8 cellular contexts compared by ENCODE assay signal in the genomic region with DNA sequence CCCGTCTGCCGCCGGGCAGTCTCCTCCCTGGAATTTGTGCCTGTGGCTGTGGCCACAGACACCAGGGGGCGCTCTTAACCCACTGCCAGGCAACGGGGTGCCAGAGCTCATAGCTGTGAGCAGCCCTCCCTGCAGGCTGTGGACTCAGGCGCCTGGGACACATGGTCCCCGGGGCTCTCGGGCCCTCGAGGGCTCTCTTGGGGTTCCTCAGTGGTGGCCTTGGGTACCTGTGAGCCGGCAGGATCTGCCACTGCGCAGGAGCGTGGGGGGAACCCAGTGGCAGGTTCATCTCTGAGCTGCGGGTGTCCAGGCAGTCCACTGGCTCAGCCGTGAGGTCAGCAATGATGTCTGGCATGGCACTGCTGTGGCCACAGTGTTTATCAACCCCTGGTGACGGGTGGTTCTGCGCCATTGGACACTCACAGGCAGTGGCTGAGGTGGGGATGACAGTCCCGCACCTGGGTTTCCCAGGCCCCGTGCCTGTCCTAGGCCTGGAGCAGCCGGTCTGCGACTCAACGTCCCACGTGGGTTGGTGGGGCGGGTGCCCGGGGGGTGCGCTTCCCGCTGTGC. TPM values are rescaled to one million over a fixed set of nuclear protein-coding genes. Genes with fewer than 3 reads are reported as not detected.
DNase-seq lines count a peak whose midpoint lies in the region; ATAC-seq and TF ChIP-seq lines count a peak whose summit lies in the region.

No MANE protein-coding gene starts in this region.

- H3K79me2 ChIP-seq in H9 (ENCODE audit: insufficient read depth, low read length) (no peaks in the 10 kb centered on the region; the same call in 1 of the 2 replicates), OCI-LY3 (ENCODE audit: low read length) (no peaks in the 10 kb centered on the region)

- H3K14ac ChIP-seq in H9 (ENCODE audit: insufficient read depth, low read length) = no peak overlapping the region

- H4K5ac ChIP-seq in H9 (ENCODE audit: insufficient read length, low read depth, low read length) = no peak overlapping the region

- H3K4me2 ChIP-seq in H9 (ENCODE audit: insufficient read depth, insufficient read length, low read length) (no peak overlapping the region), OCI-LY3 (ENCODE audit: low read length) (no peak overlapping the region)

- H3K36me3 ChIP-seq in OCI-LY3 (replicated peaks; ENCODE audit: low read depth, low read length) (peaks cover 10% of the 10 kb centered on the region), ovary (no peaks in the 10 kb centered on the region), transverse colon (peaks cover 0 to 10% (median 0%) of the 10 kb centered on the region in 4 donors)

- H3K4ac ChIP-seq in H9 (ENCODE audit: low read depth, low read length) = no peak overlapping the region

- H2BK120ac ChIP-seq in H9 (ENCODE audit: low read depth, low read length, poor library complexity, severe bottlenecking) = no peak overlapping the region

- H4K8ac ChIP-seq in H9 (replicated peaks; ENCODE audit: insufficient read length, low read depth, low read length) = no peak overlapping the region

- H3K56ac ChIP-seq in H9 (ENCODE audit: insufficient read length, low read depth, low read length) = no peak overlapping the region

- no peak overlapping the region for H2AK5ac ChIP-seq in H9 (ENCODE audit: insufficient read length, low read length)

- H2BK5ac ChIP-seq in H9 (ENCODE audit: insufficient read length, low read length) = no peak overlapping the region

- TF ChIP-seq POLR2A in ovary (IDR thresholded peaks at IDR 0.05) (no peak), transverse colon (IDR thresholded peaks at IDR 0.05) (no peak)

- H3K4me1 ChIP-seq in H9 (ENCODE audit: insufficient read depth, low read length) = no peaks in the 10 kb centered on the region
- no peaks in the 10 kb centered on the region for H3K4me1 ChIP-seq in OCI-LY3 (ENCODE audit: low read length)
- H3K4me1 ChIP-seq in ovary (ENCODE audit: insufficient read depth) = no peaks in the 10 kb centered on the region
- peaks cover 0 to 14% (median 0%) of the 10 kb centered on the region in 4 donors for H3K4me1 ChIP-seq in transverse colon

- H2AFZ ChIP-seq in H9 (ENCODE audit: low read length) (no peak overlapping the region), OCI-LY3 (ENCODE audit: low read depth, low read length) (no peak overlapping the region)

- WGBS in H9 (ENCODE audit: extremely low coverage, insufficient read length, low lambda C conversion rate) = no CpG with 5 or more reads among the region's 26 CpGs
- 74 to 76% (median 75%) methylated on average over 25 to 26 of the region's 26 CpGs for WGBS in ovary, 3 donors
- 74 to 92% methylated on average over 5 to 25 of the region's 26 CpGs for WGBS in transverse colon (ENCODE audit: low coverage in 1 of 2), 2 donors

- H4K20me1 ChIP-seq in H9 (ENCODE audit: control insufficient read depth, insufficient read depth, insufficient read length) (no peaks in the 10 kb centered on the region), OCI-LY3 (ENCODE audit: insufficient read depth, low read length) (peaks cover 4% of the 10 kb centered on the region; the same call in 1 of the 2 replicates)

- H3K9ac ChIP-seq in H9 (ENCODE audit: extremely low read depth, insufficient read length, low read length) (no peak overlapping the region), OCI-LY3 (ENCODE audit: low read length) (no peak overlapping the region)

- H3K4me3 Mint-ChIP-seq in Calu3 (ENCODE audit: low read depth, unreplicated experiment) = no peak overlapping the region
- H3K4me3 Mint-ChIP-seq in H9 = no peak overlapping the region

- H3K23ac ChIP-seq in H9 (ENCODE audit: insufficient read length, low read depth, low read length) = no peak overlapping the region

- TF ChIP-seq CTCF in Calu3 (IDR thresholded peaks at IDR 0.05; ENCODE audit: unreplicated experiment) = peak; percentile 66
- TF ChIP-seq CTCF in H9 (conservative IDR thresholded peaks at IDR 0.05) = peak; percentile 95
- TF ChIP-seq CTCF in OCI-LY3 (IDR thresholded peaks at IDR 0.05; ENCODE audit: low read depth, low read length) = peak; percentile 88
- TF ChIP-seq CTCF in fibroblast of mammary gland (conservative IDR thresholded peaks at IDR 0.05; ENCODE audit: control insufficient read depth, insufficient read depth, low read depth, low read length) = peak; percentile 85
- TF ChIP-seq CTCF in ovary (IDR thresholded peaks at IDR 0.05) = peak; percentile 69 to 79 (median 70)
- peak; percentile 86 to 95 (median 92) for TF ChIP-seq CTCF in transverse colon (IDR thresholded peaks at IDR 0.05)

- no peak overlapping the region for H2BK12ac ChIP-seq in H9 (ENCODE audit: insufficient read length, low read depth, low read length)

- no peaks in the 10 kb centered on the region for H3K27me3 Mint-ChIP-seq in Calu3 (ENCODE audit: unreplicated experiment)
- no peaks in the 10 kb centered on the region; the same call in 1 of the 2 replicates for H3K27me3 Mint-ChIP-seq in H9 (ENCODE audit: low read depth)

- no peaks in the 10 kb centered on the region for H3K9me3 ChIP-seq in H9 (ENCODE audit: control insufficient read depth, low read depth, low read length)
- H3K9me3 ChIP-seq in OCI-LY3 (ENCODE audit: insufficient read depth, low read length) = no peaks in the 10 kb centered on the region
- H3K9me3 ChIP-seq in ovary = no peaks in the 10 kb centered on the region
- no peaks in the 10 kb centered on the region for H3K9me3 ChIP-seq in transverse colon

- H3K36me3 Mint-ChIP-seq in Calu3 (ENCODE audit: insufficient read depth, unreplicated experiment) (peaks cover 23% of the 10 kb centered on the region), H9 (ENCODE audit: insufficient read depth in 1 of 3, low read depth in 3 of 3) (peaks cover 19 to 50% (median 42%) of the 10 kb centered on the region in 3 experiments)

- TF ChIP-seq EP300 in ovary (IDR thresholded peaks at IDR 0.05) = no peak
- TF ChIP-seq EP300 in transverse colon (IDR thresholded peaks at IDR 0.05; ENCODE audit: low read depth) = no peak

- no peak overlapping the region for H3K18ac ChIP-seq in H9 (ENCODE audit: insufficient read length, low read depth, low read length)

- DNase-seq in Calu3 (peak; percentile 72), H9 (peak; percentile 79), activated T-cell treated with anti-CD3 and anti-CD28 coated beads for 4 hours (peak; percentile 72), fibroblast of mammary gland (ENCODE audit: low read depth) (peak; percentile 54), ovary (peak; percentile 46 to 80 (median 75)), transverse colon (peak; percentile 72)

- H3K27ac ChIP-seq in H9 (ENCODE audit: insufficient read length, low read depth, low read length) (no peak overlapping the region), OCI-LY3 (ENCODE audit: low read length) (no peak overlapping the region), ovary (no peak overlapping the region), transverse colon (no peak overlapping the region)

- no peak overlapping the region for H3K4me3 ChIP-seq in OCI-LY3 (ENCODE audit: low read length)
- no peak overlapping the region for H3K4me3 ChIP-seq in fibroblast of mammary gland (ENCODE audit: control insufficient read depth, low read depth, low read length)
- no peak overlapping the region for H3K4me3 ChIP-seq in ovary
- H3K4me3 ChIP-seq in transverse colon = no peak overlapping the region

- peaks cover 2% of the 10 kb centered on the region for H3K23me2 ChIP-seq in H9 (ENCODE audit: insufficient read length, low read depth, low read length, poor library complexity, severe bottlenecking)

- no peaks in the 10 kb centered on the region for H3K27me3 ChIP-seq in H9 (ENCODE audit: insufficient read depth, low read length)
- H3K27me3 ChIP-seq in OCI-LY3 (ENCODE audit: low read depth, low read length) = no peaks in the 10 kb centered on the region
- H3K27me3 ChIP-seq in ovary = no peaks in the 10 kb centered on the region
- no peaks in the 10 kb centered on the region for H3K27me3 ChIP-seq in transverse colon

- no peak overlapping the region for H3T11ph ChIP-seq in H9 (ENCODE audit: low read length)

- no peak overlapping the region for H2BK20ac ChIP-seq in H9 (ENCODE audit: low read depth, low read length, poor library complexity, severe bottlenecking)

- H3K79me1 ChIP-seq in H9 (ENCODE audit: insufficient read depth, low read depth, low read length, poor library complexity, severe bottlenecking) = no peaks in the 10 kb centered on the region

- H4K91ac ChIP-seq in H9 (ENCODE audit: insufficient read length, low read depth, low read length) = no peak overlapping the region

- intact Hi-C loops in Calu3 (cut with micrococcal nuclease; ENCODE audit: unreplicated experiment) (no loop called here), ovary (cut with DNase I) (loop anchor here in 2 of 4 donors (5.0 to 10.0 kb wide), 2 partner anchors 242 to 244 kb away; partner anchors contain the start of gene IDUA (in 2 of the 2)), transverse colon (cut with DNase I; ENCODE audit: low total_unique reads) (no loop called here)

- BruUV-seq in Calu3 (replicated peaks; lab: Mats Ljungman, UMichigan) = no TSS peak

- H2BK15ac ChIP-seq in H9 (ENCODE audit: low read depth, low read length) = no peak overlapping the region

- H3K4me1 Mint-ChIP-seq in Calu3 (ENCODE audit: low read depth, unreplicated experiment) (no peaks in the 10 kb centered on the region), H9 (no peaks in the 10 kb centered on the region)

- CTCF ChIA-PET in Calu3 (lab: Charles Lee) = interaction anchor here (1.0 kb wide), 1 partner anchor 244 kb away, joined by 6 read pairs; the partner anchor contains the start of gene IDUA

- H3K27ac Mint-ChIP-seq in Calu3 (ENCODE audit: unreplicated experiment) (no peak overlapping the region), H9 (no peak overlapping the region)

- no peaks in the 10 kb centered on the region for H3K9me3 Mint-ChIP-seq in Calu3 (ENCODE audit: low read depth, unreplicated experiment)
- peaks cover 3 to 4% of the 10 kb centered on the region in 2 experiments; a peak in 3 of 5 replicates for H3K9me3 Mint-ChIP-seq in H9

- no peak for ATAC-seq in GM18861 (IDR thresholded peaks at IDR 0.05; ENCODE audit: unreplicated experiment)

- in situ Hi-C loops in transverse colon (cut with MboI; ENCODE audit: low pct_ligation_motif_present in 1 of 4, low pct_unique_long_range_greater_than_20kb in 1 of 4, low sequenced_read_pairs in 3 of 4) = no loop called here

RNA-seq across cellular contexts. Expression of gene PCGF3, which starts 37.2 kb away (rescaled TPM):
- 29.5 and 30.0 TPM in 2 replicates for total RNA-seq in Calu3 (2022)
- total RNA-seq in H9 (2021) = 42.6 and 43.1 TPM in 2 replicates
- total RNA-seq in ovary = 10 to 100 TPM; 33.2 to 51.2 (median 45.3) TPM
- polyA plus RNA-seq in ovary = 10 to 100 TPM; 21.7 to 45.4 TPM
- total RNA-seq in transverse colon = 100 to 1,000 TPM in 2 of 4 donors, 10 to 100 TPM in 2; 56.5 to 256 (median 97.2) TPM

RNA-seq across cellular contexts. Expression of gene SLC49A3, which starts 53.9 kb away (rescaled TPM):
- total RNA-seq in Calu3 (2022) (0.24 and 0.40 TPM in 2 replicates), H9 (2021) (6.8 and 6.9 TPM in 2 replicates), ovary (1 to 10 TPM; 1.1 to 5.2 (median 2.5) TPM), transverse colon (10 to 100 TPM in 2 of 4 donors, 1 to 10 TPM in 2; 1.2 to 17.6 (median 9.2) TPM)
- polyA plus RNA-seq in ovary = 1 to 10 TPM in 1 of 2 donors, under 1 TPM in 1; 0.43 to 1.8 TPM
